8 cellular contexts compared by ENCODE assay signal in the genomic region with DNA sequence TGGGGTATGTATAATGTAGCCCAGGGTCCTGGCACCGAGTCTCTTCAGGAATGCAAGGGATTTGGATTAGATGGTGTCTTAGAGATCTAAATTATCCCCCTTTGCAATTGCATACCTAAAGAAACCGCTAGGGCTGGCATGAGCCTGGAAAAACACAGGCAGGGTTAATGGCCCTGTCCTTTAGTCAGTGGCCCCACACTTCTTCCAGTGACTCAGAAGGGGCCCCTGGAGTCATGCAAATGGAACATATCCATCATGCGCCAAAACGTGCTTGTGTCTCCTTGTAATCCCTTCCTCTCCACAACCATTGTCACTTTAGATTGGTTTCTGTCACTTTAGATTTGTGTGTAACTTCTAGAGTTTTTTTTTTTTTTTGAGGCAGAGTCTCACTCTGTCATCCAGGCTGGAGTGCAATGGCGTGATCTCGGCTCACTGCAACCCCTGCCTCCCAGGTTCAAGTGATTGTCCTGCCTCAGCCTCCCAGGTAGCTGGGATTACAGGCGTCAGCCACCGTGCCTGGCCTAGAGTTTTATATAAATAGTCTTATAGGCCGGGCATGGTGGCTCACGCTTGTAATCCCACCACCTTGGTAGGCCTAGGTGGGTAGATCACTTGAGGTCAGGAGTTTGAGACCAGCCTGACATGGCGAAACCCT. TPM values are rescaled to one million over a fixed set of nuclear protein-coding genes. Genes with fewer than 3 reads are reported as not detected.
DNase-seq lines count a peak whose midpoint lies in the region; ATAC-seq, FAIRE-seq and TF ChIP-seq lines count a peak whose summit lies in the region.

No MANE protein-coding gene starts in this region.

- no peak for TF ChIP-seq CTCF in HFF-Myc (IDR thresholded peaks at IDR 0.05; ENCODE audit: low read depth, low read length, missing control alignments)
- TF ChIP-seq CTCF in omental fat pad (IDR thresholded peaks at IDR 0.05): no peak

- H3K4me3 ChIP-seq in HFF-Myc (replicated peaks; ENCODE audit: low read depth, low read length) (peak overlapping the region; percentile 81), endocrine pancreas (ENCODE audit: control insufficient read depth, insufficient read depth, low read length) (peak overlapping the region; percentile 59)

- no peak for FAIRE-seq in GM12891 (lab: Jason Lieb, UNC)

- ATAC-seq in omental fat pad (ENCODE audit: low FRiP score) (peak; percentile 24), GM19324 (IDR thresholded peaks at IDR 0.05; ENCODE audit: low FRiP score, unreplicated experiment) (no peak)

- peak overlapping the region; percentile 82 for H3K9ac ChIP-seq in endocrine pancreas (ENCODE audit: control insufficient read depth, insufficient read depth, low read length)

- no peaks in the 10 kb centered on the region for H3K36me3 ChIP-seq in endocrine pancreas (ENCODE audit: control insufficient read depth, insufficient read depth, low read length)

- H3K4me1 ChIP-seq in endocrine pancreas (ENCODE audit: control insufficient read depth, insufficient read depth, low read length): no peaks in the 10 kb centered on the region

- no peak for TF ChIP-seq POLR2A in GM12891 (IDR thresholded peaks at IDR 0.05; ENCODE audit: low read depth, low read length)

- DNase-seq in Caki2 (ENCODE audit: low read depth) (peak; percentile 78), HFF-Myc (ENCODE audit: extremely low read depth, low read depth) (no peak), SW480 (ENCODE audit: low spot score) (peak; percentile 56), omental fat pad (ENCODE audit: low spot score) (no peak), GM12891 (ENCODE audit: insufficient read length, low spot score) (no peak), mucosa of gallbladder (ENCODE audit: low spot score) (no peak)

- no peaks in the 10 kb centered on the region for H3K27me3 ChIP-seq in endocrine pancreas (ENCODE audit: control insufficient read depth, insufficient read depth, low read length)

- in situ Hi-C loops in Caki2 (cut with HindIII; ENCODE audit: low pct_unique_long_range_greater_than_20kb, low sequenced_read_pairs): no loop called here

- no peaks in the 10 kb centered on the region for H3K9me3 ChIP-seq in endocrine pancreas (ENCODE audit: control insufficient read depth, low read length)

TF ChIP-seq in GM12891, 5 proteins besides CTCF, POLR2A, EP300 and RAD21:
- TF ChIP-seq POU2F2 (IDR thresholded peaks at IDR 0.05; ENCODE audit: low read depth, low read length) (no peak), TAF1 (IDR thresholded peaks at IDR 0.05; ENCODE audit: low read depth, low read length) (no peak), SPI1 (IDR thresholded peaks at IDR 0.05; ENCODE audit: low read depth, low read length) (no peak), PAX5 (IDR thresholded peaks at IDR 0.05; ENCODE audit: insufficient read depth, low read length, severe bottlenecking) (no peak)

RNA-seq across cellular contexts. Expression of a gene that starts 8.7 kb away (rescaled TPM):
- total RNA-seq in Caki2 (2014; rRNA removed; shearing (Covaris generic); ENCODE audit: low replicate concordance): 13.6 and 28.6 TPM in 2 replicates
- total RNA-seq in omental fat pad (1 to 10 TPM in 1 of 4 donors, under 1 TPM in 1, not detected in 2; 0.19 to 2.3 TPM), mucosa of gallbladder (1.6 TPM)
- polyA plus RNA-seq in GM12891 (2012; ENCODE audit: low read depth, missing spikeins): 57.3 TPM

Comparison
In these comparisons a context has a peak if more than half of its experiments do, and no peak if none do; other contexts are left out.
1. DNase-seq: peak in Caki2 (single experiment) and SW480 (single experiment); none in HFF-Myc (single experiment), omental fat pad (single experiment), GM12891 (single experiment) and mucosa of gallbladder (single experiment).